11 cellular contexts compared by ENCODE assay signal in genomic region chr14:59359451-59360124, GRCh38.
DNase-seq lines count a peak whose midpoint lies in the region; ATAC-seq and TF ChIP-seq lines count a peak whose summit lies in the region.
"Had no signal": no experiment of that assay in that cellular context is flagged by ENCODE, and none has a peak within 500 bp of the region (broad histone marks: within the 10 kb centered on the region; RNA-seq: fewer than 3 reads in every experiment).

No MANE protein-coding gene starts in this region.

- DNase-seq in Right ventricle myocardium superior (no peak), right cardiac atrium (no peak), NCI-H345 treated with DMSO at 0.1 percent for 48 hours (lab: John Stamatoyannopoulos, UW; ENCODE audit: unreplicated experiment) (peak; percentile 2), endodermal cell (no peak), transverse colon (no peak)
- no peak for DNase-seq in activated T-cell treated with anti-CD3 and anti-CD28 coated beads, Interleukin-2, amount 50 U/mL, for 24 hours
- DNase-seq: NCI-H524 had no signal

- no peak overlapping the region for H3K4me3 ChIP-seq in right cardiac atrium (ENCODE audit: low read length)
- H3K4me3 ChIP-seq in endodermal cell (ENCODE audit: low read length), result no peak overlapping the region
- no peak overlapping the region for H3K4me3 ChIP-seq in transverse colon

- no peak for TF ChIP-seq POLR2A in transverse colon (IDR thresholded peaks at IDR 0.05)

- in situ Hi-C loops in transverse colon (cut with MboI; ENCODE audit: low pct_ligation_motif_present in 1 of 4, low pct_unique_long_range_greater_than_20kb in 1 of 4, low sequenced_read_pairs in 3 of 4), result no loop called here

- ATAC-seq in Right ventricle myocardium superior (ENCODE audit: poor library complexity), result peak; percentile 35
- ATAC-seq in right cardiac atrium, result no peak
- ATAC-seq in GM19452 (IDR thresholded peaks at IDR 0.05; ENCODE audit: unreplicated experiment), result no peak
- no peak for ATAC-seq in GM18858 (IDR thresholded peaks at IDR 0.05; ENCODE audit: unreplicated experiment)

- H3K27ac ChIP-seq in right cardiac atrium (ENCODE audit: low read length), result no peak overlapping the region
- H3K27ac ChIP-seq in endodermal cell (ENCODE audit: low read depth, low read length), result no peak overlapping the region
- peak overlapping the region; percentile 12 to 74 (median 51) for H3K27ac ChIP-seq in transverse colon
- H3K27ac ChIP-seq: C4-2B had no signal

- WGBS in right cardiac atrium, result 39% methylated on average over 4 of the region's 4 CpGs
- 87% methylated on average over 4 of the region's 4 CpGs; no CpG with 5 or more reads in 1 of the 2 experiments for WGBS in endodermal cell (ENCODE audit: insufficient coverage in 1 of 2, insufficient read length in 1 of 2), 2 experiments
- WGBS in transverse colon (ENCODE audit: low coverage in 1 of 2), 2 donors, result 30 to 38% methylated on average over 4 of the region's 4 CpGs

- H3K27me3 ChIP-seq in right cardiac atrium (ENCODE audit: control insufficient read depth, insufficient read depth) (no peaks in the 10 kb centered on the region), endodermal cell (ENCODE audit: control insufficient read depth, insufficient read depth, low read length, poor library complexity, severe bottlenecking) (no peaks in the 10 kb centered on the region), transverse colon (no peaks in the 10 kb centered on the region)

- no peaks in the 10 kb centered on the region for H3K27me3 Mint-ChIP-seq in endodermal cell (ENCODE audit: insufficient read depth)
- no peaks in the 10 kb centered on the region for H3K27me3 Mint-ChIP-seq in activated T-cell treated with anti-CD3 and anti-CD28 coated beads, Interleukin-2, amount 50 U/mL, for 24 hours

- H3K4me3 Mint-ChIP-seq in endodermal cell, result no peak overlapping the region
- no peak overlapping the region for H3K4me3 Mint-ChIP-seq in activated T-cell treated with anti-CD3 and anti-CD28 coated beads, Interleukin-2, amount 50 U/mL, for 24 hours
- H3K4me3 Mint-ChIP-seq: mesothelial cell of epicardium had no signal

- peak overlapping the region; percentile 60 for H3K27ac Mint-ChIP-seq in endodermal cell
- H3K27ac Mint-ChIP-seq in activated T-cell treated with anti-CD3 and anti-CD28 coated beads, Interleukin-2, amount 50 U/mL, for 24 hours, result no peak overlapping the region

- no peak for TF ChIP-seq EP300 in transverse colon (IDR thresholded peaks at IDR 0.05; ENCODE audit: low read depth)

- H3K9me3 ChIP-seq in right cardiac atrium (ENCODE audit: control insufficient read depth, low read length) (no peaks in the 10 kb centered on the region), endodermal cell (ENCODE audit: control insufficient read depth, low read length) (no peaks in the 10 kb centered on the region), transverse colon (no peaks in the 10 kb centered on the region)

- H3K36me3 ChIP-seq in endodermal cell (ENCODE audit: control insufficient read depth, insufficient read depth, low read length), result peaks cover 85% of the 10 kb centered on the region
- peaks cover 0 to 20% (median 9%) of the 10 kb centered on the region in 4 donors for H3K36me3 ChIP-seq in transverse colon

- H3K9ac ChIP-seq in endodermal cell (ENCODE audit: extremely low read depth, low read length, poor library complexity, severe bottlenecking), result no peak overlapping the region

- peaks cover 8% of the 10 kb centered on the region for H3K4me1 ChIP-seq in right cardiac atrium (ENCODE audit: control insufficient read depth, insufficient read depth, low read length)
- H3K4me1 ChIP-seq in endodermal cell (ENCODE audit: control insufficient read depth, insufficient read depth, low read length), result peaks cover 15% of the 10 kb centered on the region
- H3K4me1 ChIP-seq in transverse colon, result peaks cover 15 to 41% (median 39%) of the 10 kb centered on the region in 4 donors

- intact Hi-C loops in Right ventricle myocardium superior (cut with DNase I), result no loop called here
- intact Hi-C loops in right cardiac atrium (cut with DNase I), result loop anchor here in 1 of 4 donors (10.0 kb wide), 1 partner anchor 65 kb away; no protein-coding TSS in a partner anchor
- intact Hi-C loops in transverse colon (cut with DNase I; ENCODE audit: low total_unique reads), result no loop called here

- no peaks in the 10 kb centered on the region for H3K9me3 Mint-ChIP-seq in endodermal cell
- no peaks in the 10 kb centered on the region for H3K9me3 Mint-ChIP-seq in activated T-cell treated with anti-CD3 and anti-CD28 coated beads, Interleukin-2, amount 50 U/mL, for 24 hours
- H3K9me3 Mint-ChIP-seq: mesothelial cell of epicardium had no signal

- peaks cover 46% of the 10 kb centered on the region for H3K36me3 Mint-ChIP-seq in endodermal cell (ENCODE audit: low read depth)
- H3K36me3 Mint-ChIP-seq in activated T-cell treated with anti-CD3 and anti-CD28 coated beads, Interleukin-2, amount 50 U/mL, for 24 hours (ENCODE audit: low read depth), result peaks cover 62% of the 10 kb centered on the region

- no peak for TF ChIP-seq CTCF in endodermal cell (conservative IDR thresholded peaks at IDR 0.05)
- no peak for TF ChIP-seq CTCF in transverse colon (IDR thresholded peaks at IDR 0.05)

- peaks cover 24% of the 10 kb centered on the region for H3K4me1 Mint-ChIP-seq in endodermal cell
- H3K4me1 Mint-ChIP-seq in activated T-cell treated with anti-CD3 and anti-CD28 coated beads, Interleukin-2, amount 50 U/mL, for 24 hours (ENCODE audit: low read depth), result peaks cover 4% of the 10 kb centered on the region

Comparison
In these comparisons a context has a peak if more than half of its experiments do, and no peak if none do; other contexts are left out.
1. H3K27ac ChIP-seq: peak in transverse colon (4 of 4); none in right cardiac atrium (single experiment) and endodermal cell (single experiment).